ENCODE assay signal across 8 cellular contexts in genomic region chr3:115658032-115658336, GRCh38. TPM values are rescaled to one million over a fixed set of nuclear protein-coding genes. Genes with fewer than 3 reads are reported as not detected.
A peak's percentile ranks its signal among the peaks of the same experiment; 100 is the strongest.
DNase-seq lines count a peak whose midpoint lies in the region; ATAC-seq and TF ChIP-seq lines count a peak whose summit lies in the region.

No MANE protein-coding gene starts in this region.

- peaks cover 9% of the 10 kb centered on the region for H3K36me3 Mint-ChIP-seq in dendritic cell treated with granulocyte-macrophage colony-stimulating factor and Interleukin-4, amounts not matched to agents 40 ng/mL and 50 ng/mL, for 4 days (ENCODE audit: low read depth)
- H3K36me3 Mint-ChIP-seq in natural killer cell treated with Interleukin-12 subunit alpha and Interleukin-12 subunit beta and Interleukin-15 and Interleukin-18, amount 100 ng/mL, for 72 hours: no peaks in the 10 kb centered on the region

- H3K9me3 ChIP-seq in KOPT-K1 (ENCODE audit: insufficient read depth, low read length, poor library complexity, severe bottlenecking): no peaks in the 10 kb centered on the region

- POLR2A ChIA-PET in BJ (lab: Charles Lee): no interaction called here

- DNase-seq in BJ (ENCODE audit: low read depth): no peak
- DNase-seq in natural killer cell treated with Interleukin-12 subunit alpha and Interleukin-12 subunit beta and Interleukin-15 and Interleukin-18, amount 100 ng/mL, for 72 hours (ENCODE audit: low spot score): no peak
- no peak for DNase-seq in UCSD-AML1 (lab: John Stamatoyannopoulos, UW; ENCODE audit: unreplicated experiment)
- DNase-seq in NCI-H2029 treated with DMSO at 0.1 percent for 48 hours (lab: John Stamatoyannopoulos, UW): no peak
- DNase-seq in activated CD4-positive, alpha-beta T cell treated with anti-CD3 and anti-CD28 coated beads, Interleukin-2, amount 50 U/mL, for 48 hours: no peak

- peak overlapping the region; percentile 81 for H3K4me3 Mint-ChIP-seq in dendritic cell treated with granulocyte-macrophage colony-stimulating factor and Interleukin-4, amounts not matched to agents 40 ng/mL and 50 ng/mL, for 4 days
- H3K4me3 Mint-ChIP-seq in natural killer cell treated with Interleukin-12 subunit alpha and Interleukin-12 subunit beta and Interleukin-15 and Interleukin-18, amount 100 ng/mL, for 72 hours: peak overlapping the region; percentile 89

- peak overlapping the region; percentile 38 for H3K27ac ChIP-seq in KOPT-K1 (ENCODE audit: low read depth, low read length, poor library complexity, severe bottlenecking)

- H3K36me3 ChIP-seq in BJ (ENCODE audit: control insufficient read depth, insufficient read depth, low read length): no peaks in the 10 kb centered on the region
- no peaks in the 10 kb centered on the region for H3K36me3 ChIP-seq in KOPT-K1 (ENCODE audit: insufficient read depth, low read length)

- TF ChIP-seq CTCF in BJ (IDR thresholded peaks at IDR 0.05; ENCODE audit: insufficient read depth, low read depth, low read length): no peak

- no peaks in the 10 kb centered on the region for H3K27me3 ChIP-seq in BJ (ENCODE audit: control insufficient read depth, insufficient read depth, low read length)

- peaks cover 16% of the 10 kb centered on the region for H3K4me1 Mint-ChIP-seq in dendritic cell treated with granulocyte-macrophage colony-stimulating factor and Interleukin-4, amounts not matched to agents 40 ng/mL and 50 ng/mL, for 4 days (ENCODE audit: low read depth)
- peaks cover 30 to 40% of the 10 kb centered on the region in 2 donors for H3K4me1 Mint-ChIP-seq in natural killer cell treated with Interleukin-12 subunit alpha and Interleukin-12 subunit beta and Interleukin-15 and Interleukin-18, amount 100 ng/mL, for 72 hours (ENCODE audit: low read depth in 2 of 2)

- peak overlapping the region; percentile 51 for H3K4me3 ChIP-seq in BJ (ENCODE audit: low read depth, low read length)

- intact Hi-C loops in dendritic cell treated with granulocyte-macrophage colony-stimulating factor and Interleukin-4, amounts not matched to agents 40 ng/mL and 50 ng/mL, for 4 days (cut with micrococcal nuclease): no loop called here

- H3K27ac Mint-ChIP-seq in dendritic cell treated with granulocyte-macrophage colony-stimulating factor and Interleukin-4, amounts not matched to agents 40 ng/mL and 50 ng/mL, for 4 days: peak overlapping the region; percentile 87
- peak overlapping the region; percentile 83 to 87 for H3K27ac Mint-ChIP-seq in natural killer cell treated with Interleukin-12 subunit alpha and Interleukin-12 subunit beta and Interleukin-15 and Interleukin-18, amount 100 ng/mL, for 72 hours

- H3K9me3 Mint-ChIP-seq in dendritic cell treated with granulocyte-macrophage colony-stimulating factor and Interleukin-4, amounts not matched to agents 40 ng/mL and 50 ng/mL, for 4 days: no peaks in the 10 kb centered on the region
- H3K9me3 Mint-ChIP-seq in natural killer cell treated with Interleukin-12 subunit alpha and Interleukin-12 subunit beta and Interleukin-15 and Interleukin-18, amount 100 ng/mL, for 72 hours: no peaks in the 10 kb centered on the region

- peaks cover 44% of the 10 kb centered on the region for H3K27me3 Mint-ChIP-seq in dendritic cell treated with granulocyte-macrophage colony-stimulating factor and Interleukin-4, amounts not matched to agents 40 ng/mL and 50 ng/mL, for 4 days
- H3K27me3 Mint-ChIP-seq in natural killer cell treated with Interleukin-12 subunit alpha and Interleukin-12 subunit beta and Interleukin-15 and Interleukin-18, amount 100 ng/mL, for 72 hours: no peaks in the 10 kb centered on the region

- CTCF ChIA-PET in BJ (lab: Yijun Ruan, JAX): interaction anchor here (0.7 to 1.3 kb wide), 3 partner anchors 36 to 847 kb away, joined by 3 to 5 read pairs (median 4); no protein-coding TSS in a partner anchor

- no peak for ATAC-seq in natural killer cell treated with Interleukin-12 subunit alpha and Interleukin-12 subunit beta and Interleukin-15 and Interleukin-18, amount 100 ng/mL, for 72 hours
- no peak for ATAC-seq in HG03159 (IDR thresholded peaks at IDR 0.05; ENCODE audit: unreplicated experiment)

RNA-seq across cellular contexts. Expression of gene GAP43, which starts 34.7 kb away (rescaled TPM):
- 0.12 and 0.33 TPM in 2 replicates for polyA plus RNA-seq in BJ (2011; rRNA removed)
- not detected in 2 replicates for polyA minus RNA-seq in BJ (2011; rRNA and poly(A)+ RNA removed)
- total RNA-seq in natural killer cell treated with Interleukin-12 subunit alpha and Interleukin-12 subunit beta and Interleukin-15 and Interleukin-18, amount 100 ng/mL, for 72 hours: under 1 TPM in 1 of 2 donors, not detected in 1; 0.50 TPM
